ENCODE assay signal across 1 cellular context in the genomic region with DNA sequence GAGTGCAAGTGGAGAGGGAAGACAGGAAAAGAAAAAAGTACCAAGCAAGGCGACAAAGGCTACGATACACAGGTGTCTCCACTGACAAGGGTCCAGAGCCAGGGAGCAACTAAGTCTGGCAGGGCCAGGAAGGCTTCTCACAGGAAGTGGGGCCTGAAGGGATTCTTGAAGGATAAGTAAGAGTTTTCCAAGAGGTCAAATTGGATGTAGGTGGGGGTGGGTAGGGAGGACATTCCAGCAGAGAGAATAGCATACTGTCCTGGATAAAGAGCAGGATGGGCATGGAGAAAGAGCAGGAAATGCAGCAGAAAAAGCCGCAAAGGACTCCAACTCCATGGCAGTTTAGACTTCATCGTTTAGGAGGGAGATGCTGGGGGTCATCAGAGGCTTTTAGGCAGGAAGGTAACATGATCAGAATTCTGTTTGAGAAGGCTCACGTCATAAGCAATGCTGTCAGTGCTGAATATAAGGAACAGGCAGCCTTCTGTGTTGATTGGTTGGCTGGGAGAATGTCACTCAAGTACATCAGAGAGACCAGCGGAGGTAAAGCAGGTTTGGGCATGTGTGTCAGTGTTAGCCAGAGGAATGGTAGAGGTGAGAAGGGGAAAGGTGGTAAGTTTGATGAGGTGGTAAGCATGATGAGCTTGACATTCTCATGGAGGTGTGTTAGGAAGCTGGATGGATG.
TF ChIP-seq lines count a peak whose summit lies in the region.

No MANE protein-coding gene starts in this region.

TF ChIP-seq in GM12878, 131 proteins besides CTCF, POLR2A, EP300 and RAD21:
- TF ChIP-seq ZNF384 (IDR thresholded peaks at IDR 0.05; ENCODE audit: borderline replicate concordance, low read depth, low read length), result no peak
- TF ChIP-seq, protein P1, sequence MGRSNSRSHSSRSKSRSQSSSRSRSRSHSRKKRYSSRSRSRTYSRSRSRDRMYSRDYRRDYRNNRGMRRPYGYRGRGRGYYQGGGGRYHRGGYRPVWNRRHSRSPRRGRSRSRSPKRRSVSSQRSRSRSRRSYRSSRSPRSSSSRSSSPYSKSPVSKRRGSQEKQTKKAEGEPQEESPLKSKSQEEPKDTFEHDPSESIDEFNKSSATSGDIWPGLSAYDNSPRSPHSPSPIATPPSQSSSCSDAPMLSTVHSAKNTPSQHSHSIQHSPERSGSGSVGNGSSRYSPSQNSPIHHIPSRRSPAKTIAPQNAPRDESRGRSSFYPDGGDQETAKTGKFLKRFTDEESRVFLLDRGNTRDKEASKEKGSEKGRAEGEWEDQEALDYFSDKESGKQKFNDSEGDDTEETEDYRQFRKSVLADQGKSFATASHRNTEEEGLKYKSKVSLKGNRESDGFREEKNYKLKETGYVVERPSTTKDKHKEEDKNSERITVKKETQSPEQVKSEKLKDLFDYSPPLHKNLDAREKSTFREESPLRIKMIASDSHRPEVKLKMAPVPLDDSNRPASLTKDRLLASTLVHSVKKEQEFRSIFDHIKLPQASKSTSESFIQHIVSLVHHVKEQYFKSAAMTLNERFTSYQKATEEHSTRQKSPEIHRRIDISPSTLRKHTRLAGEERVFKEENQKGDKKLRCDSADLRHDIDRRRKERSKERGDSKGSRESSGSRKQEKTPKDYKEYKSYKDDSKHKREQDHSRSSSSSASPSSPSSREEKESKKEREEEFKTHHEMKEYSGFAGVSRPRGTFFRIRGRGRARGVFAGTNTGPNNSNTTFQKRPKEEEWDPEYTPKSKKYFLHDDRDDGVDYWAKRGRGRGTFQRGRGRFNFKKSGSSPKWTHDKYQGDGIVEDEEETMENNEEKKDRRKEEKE (IDR thresholded peaks at IDR 0.05), result no peak
- TF ChIP-seq ESRRA (IDR thresholded peaks at IDR 0.05; ENCODE audit: low read length), result no peak
- TF ChIP-seq, protein P2, sequence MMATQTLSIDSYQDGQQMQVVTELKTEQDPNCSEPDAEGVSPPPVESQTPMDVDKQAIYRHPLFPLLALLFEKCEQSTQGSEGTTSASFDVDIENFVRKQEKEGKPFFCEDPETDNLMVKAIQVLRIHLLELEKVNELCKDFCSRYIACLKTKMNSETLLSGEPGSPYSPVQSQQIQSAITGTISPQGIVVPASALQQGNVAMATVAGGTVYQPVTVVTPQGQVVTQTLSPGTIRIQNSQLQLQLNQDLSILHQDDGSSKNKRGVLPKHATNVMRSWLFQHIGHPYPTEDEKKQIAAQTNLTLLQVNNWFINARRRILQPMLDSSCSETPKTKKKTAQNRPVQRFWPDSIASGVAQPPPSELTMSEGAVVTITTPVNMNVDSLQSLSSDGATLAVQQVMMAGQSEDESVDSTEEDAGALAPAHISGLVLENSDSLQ (IDR thresholded peaks at IDR 0.05), result 0 out of 2 replicates have a peak, but pooled peaks have one; percentile 19
- no peak for TF ChIP-seq SMAD5 (IDR thresholded peaks at IDR 0.05; ENCODE audit: low read depth)
- TF ChIP-seq HDGF (IDR thresholded peaks at IDR 0.05), result no peak
- TF ChIP-seq BHLHE40 (IDR thresholded peaks at IDR 0.05; ENCODE audit: borderline replicate concordance in 1 of 2, low read depth in 2 of 2, low read length in 1 of 2), result no peak
